In genomic region chr22:37849089-37849751, GRCh38 we compare ENCODE assay signal across 8 cellular contexts. TPM values are rescaled to one million over a fixed set of nuclear protein-coding genes. Genes with fewer than 3 reads are reported as not detected.
DNase-seq lines count a peak whose midpoint lies in the region; ATAC-seq and TF ChIP-seq lines count a peak whose summit lies in the region.

EIF3L (plus strand) TSS chr22:37849419; CDS start chr22:37849450, 31 bp downstream.

- peak; percentile 73 to 84 for TF ChIP-seq POLR2A in adrenal gland (IDR thresholded peaks at IDR 0.05)
- peak; percentile 27 to 84 for TF ChIP-seq POLR2A in heart left ventricle (IDR thresholded peaks at IDR 0.05)
- peak; percentile 93 for TF ChIP-seq POLR2A in transverse colon (IDR thresholded peaks at IDR 0.05)

- H3K9me3 ChIP-seq in adrenal gland (replicated peaks in 1 of 3) (no peaks in the 10 kb centered on the region), heart left ventricle (peaks cover 0 to 6% (median 0%) of the 10 kb centered on the region in 12 donors), transverse colon (no peaks in the 10 kb centered on the region)

- DNase-seq in GM04504 (ENCODE audit: low read depth) (peak; percentile 69), NCI-H128 (lab: John Stamatoyannopoulos, UW; ENCODE audit: unreplicated experiment) (peak; percentile 19), T-helper 1 cell (peak; percentile 77 to 88 (median 82)), adrenal gland (peak; percentile 87 to 93 (median 91)), heart left ventricle (peak; percentile 92 to 94 (median 92)), pons (ENCODE audit: low spot score) (peak; percentile 87), transverse colon (peak; percentile 93)

- intact Hi-C loops in adrenal gland (cut with DNase I), result no loop called here
- intact Hi-C loops in heart left ventricle (cut with DNase I), result no loop called here
- intact Hi-C loops in transverse colon (cut with DNase I; ENCODE audit: low total_unique reads), result loop anchor here (5.0 kb wide), 1 partner anchor 103 kb away; the partner anchor contains the start of genes C22orf23 and POLR2F

- no peak for TF ChIP-seq EP300 in transverse colon (IDR thresholded peaks at IDR 0.05; ENCODE audit: low read depth)

- 1% methylated on average over 15 to 49 of the region's 49 CpGs for WGBS in adrenal gland, 4 donors
- WGBS in heart left ventricle, 4 donors, result 0 to 1% (median 1%) methylated on average over 30 to 49 of the region's 49 CpGs
- WGBS in transverse colon (ENCODE audit: low coverage in 1 of 2), 2 donors, result 0% methylated on average over 4 to 49 of the region's 49 CpGs

- H3K36me3 ChIP-seq in adrenal gland (replicated peaks in 1 of 2) (peaks cover 0 to 26% of the 10 kb centered on the region in 2 donors), heart left ventricle (peaks cover 0 to 38% (median 33%) of the 10 kb centered on the region in 9 donors), transverse colon (peaks cover 0 to 22% (median 10%) of the 10 kb centered on the region in 4 donors)

- H3K27me3 ChIP-seq in adrenal gland, result no peaks in the 10 kb centered on the region
- H3K27me3 ChIP-seq in heart left ventricle, result no peaks in the 10 kb centered on the region
- no peaks in the 10 kb centered on the region for H3K27me3 ChIP-seq in transverse colon

- peak within 1 kb of the TSS; percentile 64 to 96 (median 78) for H3K27ac ChIP-seq in adrenal gland
- H3K27ac ChIP-seq in heart left ventricle, result peak within 1 kb of the TSS; percentile 63 to 96 (median 84)
- H3K27ac ChIP-seq in transverse colon, result peak within 1 kb of the TSS; percentile 86 to 93 (median 92)

- ATAC-seq in HG02588 (IDR thresholded peaks at IDR 0.05; ENCODE audit: unreplicated experiment) (peak; percentile 65), heart left ventricle (peak; percentile 82 to 92 (median 92))

- no peak for TF ChIP-seq CTCF in adrenal gland (IDR thresholded peaks at IDR 0.05)
- no peak for TF ChIP-seq CTCF in heart left ventricle (IDR thresholded peaks at IDR 0.05)
- peak in 1 of 5 experiments; percentile 10 for TF ChIP-seq CTCF in transverse colon (IDR thresholded peaks at IDR 0.05)

- in situ Hi-C loops in transverse colon (cut with MboI; ENCODE audit: low pct_ligation_motif_present in 1 of 4, low pct_unique_long_range_greater_than_20kb in 1 of 4, low sequenced_read_pairs in 3 of 4), result no loop called here

- H3K4me1 ChIP-seq in adrenal gland (replicated peaks in 1 of 2) (peaks cover 17 to 22% of the 10 kb centered on the region in 2 donors), heart left ventricle (peaks cover 0 to 37% (median 22%) of the 10 kb centered on the region in 12 donors), transverse colon (peaks cover 7 to 23% (median 9%) of the 10 kb centered on the region in 4 donors)

- H3K4me3 ChIP-seq in adrenal gland (peak within 1 kb of the TSS; percentile 0 to 85 (median 74)), heart left ventricle (peak within 1 kb of the TSS; percentile 62 to 98 (median 80)), transverse colon (peak within 1 kb of the TSS; percentile 64 to 90 (median 70))

RNA-seq across cellular contexts. Expression of gene EIF3L, which starts in this region (rescaled TPM):
- total RNA-seq in adrenal gland, result 100 to 1,000 TPM; 188 to 474 (median 396) TPM
- 100 to 1,000 TPM; 210 to 425 (median 291) TPM for polyA plus RNA-seq in adrenal gland
- 100 to 1,000 TPM; 237 to 456 (median 369) TPM for total RNA-seq in heart left ventricle
- 100 to 1,000 TPM; 111 to 284 TPM for polyA plus RNA-seq in heart left ventricle
- 100 to 1,000 TPM in 3 of 4 donors, 10 to 100 TPM in 1; 89.4 to 292 (median 217) TPM for total RNA-seq in transverse colon

Comparison
In these comparisons a context has a peak if more than half of its experiments do, and no peak if none do; other contexts are left out.
1. Peak in every context shown above with its lines: DNase-seq, ATAC-seq, H3K4me3 ChIP-seq and H3K27ac ChIP-seq.
2. DNase-seq: peak in every context shown above with its lines; median percentile 93 in transverse colon; 92 in heart left ventricle; 91 in adrenal gland; 87 in pons; 82 in T-helper 1 cell; 69 in GM04504; 19 in NCI-H128.